ENCODE assay signal across 20 cellular contexts in the genomic region with DNA sequence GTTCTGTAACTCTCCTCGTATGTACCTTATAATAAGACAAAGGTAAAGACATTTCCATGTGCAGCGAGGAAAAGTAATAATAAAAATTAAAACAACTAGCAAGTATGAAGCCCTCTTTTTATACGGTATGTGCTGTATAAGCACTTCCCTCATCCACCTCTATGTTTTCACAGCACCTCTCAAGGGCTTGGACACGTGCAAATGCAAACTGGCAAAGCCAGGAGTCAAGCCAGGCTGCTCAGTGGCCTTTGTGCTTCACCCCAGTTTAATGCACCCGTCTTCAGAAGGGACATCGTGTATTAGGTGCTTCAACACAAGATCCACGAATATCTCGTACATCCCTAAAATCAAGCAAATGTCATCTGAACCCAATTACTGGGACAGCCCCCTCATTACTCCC. TPM values are rescaled to one million over a fixed set of nuclear protein-coding genes. Genes with fewer than 3 reads are reported as not detected.
A peak's percentile ranks its signal among the peaks of the same experiment; 100 is the strongest.
DNase-seq lines count a peak whose midpoint lies in the region; ATAC-seq and TF ChIP-seq lines count a peak whose summit lies in the region.
"Had no signal": no experiment of that assay in that cellular context is flagged by ENCODE, and none has a peak within 500 bp of the region (broad histone marks: within the 10 kb centered on the region; RNA-seq: fewer than 3 reads in every experiment).

No MANE protein-coding gene starts in this region.

- no peak overlapping the region for H3K27ac ChIP-seq in GM23338 (ENCODE audit: low read depth)
- no peak overlapping the region for H3K27ac ChIP-seq in suprapubic skin
- H3K27ac ChIP-seq: 22Rv1, neutrophil, Peyer's patch had no signal

- H3K79me2 ChIP-seq in GM23338 (replicated peaks; ENCODE audit: insufficient read depth): no peaks in the 10 kb centered on the region

- no peak overlapping the region for H2AFZ ChIP-seq in GM23338

- TF ChIP-seq EP300 in suprapubic skin (IDR thresholded peaks at IDR 0.05): no peak

- peak; percentile 17 for DNase-seq in DMS 273 (lab: John Stamatoyannopoulos, UW; ENCODE audit: unreplicated experiment)
- DNase-seq in DMS 273 treated with DMSO at 0.1 percent for 48 hours (lab: John Stamatoyannopoulos, UW): no peak
- DNase-seq in GM23338 (ENCODE audit: low spot score): no peak
- DNase-seq in chondrocyte (ENCODE audit: low spot score): no peak
- DNase-seq in neural crest cell (ENCODE audit: low read depth, low spot score): no peak
- DNase-seq in suprapubic skin (ENCODE audit: low spot score in 2 of 2): no peak
- no peak for DNase-seq in NCI-H2107 (lab: John Stamatoyannopoulos, UW)
- no peak for DNase-seq in effector CD4-positive, alpha-beta T cell
- DNase-seq: activated CD4-positive, alpha-beta memory T cell treated with anti-CD3 and anti-CD28 coated beads, Interleukin-2, amount 10 ng/mL, durations not matched to agents 7 days and 5 days; activated CD4-positive, CD25-positive, alpha-beta regulatory T cell; activated naive CD4-positive, alpha-beta T cell treated with Interleukin-2 at 50 U/mL for 16 hours; activated T-cell treated with anti-CD3 and anti-CD28 coated beads for 4 hours; COR-L47; MG63; Peyer's patch; small intestine; stimulated activated naive B cell treated with anti-CD40 and anti-IgM and Interleukin-4, amounts not matched to agents 10 μg/mL and 1 μg/mL and 100 μg/mL, for 72 hours had no signal

- WGBS in suprapubic skin: 80% methylated on average over 8 of the region's 8 CpGs

- H3K4me2 ChIP-seq in GM23338: peak overlapping the region; percentile 97

- H3K9me3 ChIP-seq in suprapubic skin: no peaks in the 10 kb centered on the region
- H3K9me3 ChIP-seq: MG63, neutrophil, Peyer's patch had no signal

- peaks cover 3% of the 10 kb centered on the region; the same call in 1 of the 2 replicates for H3F3A ChIP-seq in GM23338 (replicated peaks; ENCODE audit: low read depth)

- H3K36me3 Mint-ChIP-seq in GM23338 (ENCODE audit: low read depth): no peaks in the 10 kb centered on the region
- peaks cover 18% of the 10 kb centered on the region for H3K36me3 Mint-ChIP-seq in chondrocyte (ENCODE audit: low read depth)
- H3K36me3 Mint-ChIP-seq in neural crest cell (ENCODE audit: low read depth): peaks cover 2% of the 10 kb centered on the region
- H3K36me3 Mint-ChIP-seq: IgD-negative memory B cell; stimulated activated naive B cell treated with anti-CD40 and anti-IgM and Interleukin-4, amounts not matched to agents 10 μg/mL and 1 μg/mL and 100 μg/mL, for 72 hours had no signal

- H3K36me3 ChIP-seq in GM23338 (ENCODE audit: insufficient read depth) (no peaks in the 10 kb centered on the region), suprapubic skin (no peaks in the 10 kb centered on the region)
- H3K36me3 ChIP-seq: MG63, neutrophil, Peyer's patch had no signal

- H3K4me3 ChIP-seq in GM23338: peak overlapping the region; percentile 72
- no peak overlapping the region for H3K4me3 ChIP-seq in suprapubic skin
- H3K4me3 ChIP-seq: MG63, Peyer's patch had no signal

- H3K4me3 Mint-ChIP-seq in GM23338 (peak overlapping the region; percentile 70; the same call in 2 of the 3 replicates), chondrocyte (ENCODE audit: unreplicated experiment) (no peak overlapping the region), neural crest cell (peak overlapping the region; percentile 78)
- H3K4me3 Mint-ChIP-seq: activated CD4-positive, alpha-beta memory T cell treated with anti-CD3 and anti-CD28 coated beads, Interleukin-2, amount 10 ng/mL, durations not matched to agents 7 days and 5 days had no signal

- H3K9me2 ChIP-seq in GM23338 (ENCODE audit: insufficient read depth): no peaks in the 10 kb centered on the region

- TF ChIP-seq POLR2A in suprapubic skin (IDR thresholded peaks at IDR 0.05): no peak

- H4K20me1 ChIP-seq in GM23338 (replicated peaks; ENCODE audit: insufficient read depth): no peaks in the 10 kb centered on the region

- no peak for TF ChIP-seq CTCF in GM23338 (conservative IDR thresholded peaks at IDR 0.05; ENCODE audit: low read depth in 2 of 2)
- no peak for TF ChIP-seq CTCF in chondrocyte (IDR thresholded peaks at IDR 0.05)
- TF ChIP-seq CTCF in neural crest cell (conservative IDR thresholded peaks at IDR 0.05): no peak
- TF ChIP-seq CTCF in suprapubic skin (IDR thresholded peaks at IDR 0.05): no peak

- peaks cover 55% of the 10 kb centered on the region for H3K27me3 ChIP-seq in GM23338 (ENCODE audit: insufficient read depth)
- peaks cover 48% of the 10 kb centered on the region for H3K27me3 ChIP-seq in suprapubic skin
- H3K27me3 ChIP-seq: MG63 had no signal

- no peak for ATAC-seq in GM23338

- H3K27me3 Mint-ChIP-seq in GM23338 (ENCODE audit: insufficient read depth, low read depth, poor library complexity) (peaks cover 39% of the 10 kb centered on the region), chondrocyte (ENCODE audit: low read depth) (no peaks in the 10 kb centered on the region), neural crest cell (ENCODE audit: low read depth) (peaks cover 60% of the 10 kb centered on the region)

- no peaks in the 10 kb centered on the region for H3K9me3 Mint-ChIP-seq in GM23338
- no peaks in the 10 kb centered on the region for H3K9me3 Mint-ChIP-seq in chondrocyte (ENCODE audit: low read depth)
- H3K9me3 Mint-ChIP-seq in neural crest cell: no peaks in the 10 kb centered on the region
- H3K9me3 Mint-ChIP-seq: activated CD4-positive, alpha-beta memory T cell treated with anti-CD3 and anti-CD28 coated beads, Interleukin-2, amount 10 ng/mL, durations not matched to agents 7 days and 5 days had no signal

- H3K4me1 Mint-ChIP-seq in GM23338 (peaks cover 26% of the 10 kb centered on the region), chondrocyte (ENCODE audit: low read depth) (peaks cover 76% of the 10 kb centered on the region), neural crest cell (peaks cover 6% of the 10 kb centered on the region)

- H3K27ac Mint-ChIP-seq in GM23338 (no peak overlapping the region), chondrocyte (ENCODE audit: unreplicated experiment) (peak overlapping the region; percentile 39), neural crest cell (ENCODE audit: unreplicated experiment) (no peak overlapping the region)
- H3K27ac Mint-ChIP-seq: activated CD4-positive, alpha-beta memory T cell treated with anti-CD3 and anti-CD28 coated beads, Interleukin-2, amount 10 ng/mL, durations not matched to agents 7 days and 5 days; stimulated activated naive B cell treated with anti-CD40 and anti-IgM and Interleukin-4, amounts not matched to agents 10 μg/mL and 1 μg/mL and 100 μg/mL, for 72 hours had no signal

- H3K4me1 ChIP-seq in GM23338 (ENCODE audit: insufficient read depth) (peaks cover 26% of the 10 kb centered on the region; the same call in 1 of the 2 replicates), suprapubic skin (peaks cover 13% of the 10 kb centered on the region)

TF ChIP-seq in GM23338, 12 proteins besides CTCF, POLR2A, EP300 and RAD21 (continues in another document):
- TF ChIP-seq, protein P1, sequence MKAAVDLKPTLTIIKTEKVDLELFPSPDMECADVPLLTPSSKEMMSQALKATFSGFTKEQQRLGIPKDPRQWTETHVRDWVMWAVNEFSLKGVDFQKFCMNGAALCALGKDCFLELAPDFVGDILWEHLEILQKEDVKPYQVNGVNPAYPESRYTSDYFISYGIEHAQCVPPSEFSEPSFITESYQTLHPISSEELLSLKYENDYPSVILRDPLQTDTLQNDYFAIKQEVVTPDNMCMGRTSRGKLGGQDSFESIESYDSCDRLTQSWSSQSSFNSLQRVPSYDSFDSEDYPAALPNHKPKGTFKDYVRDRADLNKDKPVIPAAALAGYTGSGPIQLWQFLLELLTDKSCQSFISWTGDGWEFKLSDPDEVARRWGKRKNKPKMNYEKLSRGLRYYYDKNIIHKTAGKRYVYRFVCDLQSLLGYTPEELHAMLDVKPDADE (IDR thresholded peaks at IDR 0.05): no peak
- TF ChIP-seq EZH2 (IDR thresholded peaks at IDR 0.05; ENCODE audit: low read depth, unreplicated experiment) (no peak), POLR2AphosphoS5 (IDR thresholded peaks at IDR 0.05; ENCODE audit: low read depth) (no peak), ZNF114 (CRISPR knock-in tag; IDR thresholded peaks at IDR 0.05) (no peak), EZH2phosphoT487 (IDR thresholded peaks at IDR 0.05; ENCODE audit: unreplicated experiment) (no peak), STAT1 (IDR thresholded peaks at IDR 0.05; ENCODE audit: unreplicated experiment) (no peak), ZNF331 (CRISPR knock-in tag; IDR thresholded peaks at IDR 0.05; ENCODE audit: low read depth) (no peak)

RNA-seq across cellular contexts. Expression of a gene that starts 1.3 kb away (rescaled TPM):
- total RNA-seq in GM23338 (2014; rRNA removed; shearing (Covaris generic)): 0.39 and 1.0 TPM in 2 replicates
- 0.16 and 0.40 TPM in 2 replicates for polyA plus RNA-seq in GM23338 (2016; fragmentation: Nextera tagmentation; extraction: Ambion mirVana)
- total RNA-seq in chondrocyte (15.3 to 52.4 TPM (median 17.0 TPM) in 3 replicates), neural crest cell (2.2 and 3.3 TPM in 2 replicates), suprapubic skin (1 to 10 TPM in 3 of 4 donors, under 1 TPM in 1; 0.42 to 6.2 (median 2.0) TPM)
- polyA plus RNA-seq: IgD-negative memory B cell had no signal
